ENCODE assay signal across 16 cellular contexts in genomic region chr11:44763111-44763820, GRCh38. TPM values are rescaled to one million over a fixed set of nuclear protein-coding genes. Genes with fewer than 3 reads are reported as not detected.
A peak's percentile ranks its signal among the peaks of the same experiment; 100 is the strongest.
DNase-seq lines count a peak whose midpoint lies in the region; ATAC-seq and TF ChIP-seq lines count a peak whose summit lies in the region.
"Had no signal": no experiment of that assay in that cellular context is flagged by ENCODE, and none has a peak within 500 bp of the region (broad histone marks: within the 10 kb centered on the region; RNA-seq: fewer than 3 reads in every experiment).

No MANE protein-coding gene starts in this region.

- no peak overlapping the region for H3K27ac Mint-ChIP-seq in activated naive CD8-positive, alpha-beta T cell treated with anti-CD3 and anti-CD28 coated beads, Interleukin-2, amount 50 U/mL, for 24 hours
- no peak overlapping the region for H3K27ac Mint-ChIP-seq in activated naive CD8-positive, alpha-beta T cell treated with anti-CD3 and anti-CD28 coated beads for 36 hours
- H3K27ac Mint-ChIP-seq: T-helper 17 cell had no signal

- peaks cover 6% of the 10 kb centered on the region for H3K9me3 Mint-ChIP-seq in activated naive CD8-positive, alpha-beta T cell treated with anti-CD3 and anti-CD28 coated beads, Interleukin-2, amount 50 U/mL, for 24 hours
- peaks cover 6% of the 10 kb centered on the region for H3K9me3 Mint-ChIP-seq in activated naive CD8-positive, alpha-beta T cell treated with anti-CD3 and anti-CD28 coated beads for 36 hours

- H3K27me3 Mint-ChIP-seq in activated naive CD8-positive, alpha-beta T cell treated with anti-CD3 and anti-CD28 coated beads, Interleukin-2, amount 50 U/mL, for 24 hours = peaks cover 3% of the 10 kb centered on the region
- H3K27me3 Mint-ChIP-seq in activated naive CD8-positive, alpha-beta T cell treated with anti-CD3 and anti-CD28 coated beads for 36 hours = no peaks in the 10 kb centered on the region
- H3K27me3 Mint-ChIP-seq: T-helper 17 cell had no signal

- H3K9ac ChIP-seq in stomach smooth muscle (ENCODE audit: low read length in 2 of 2) = no peak overlapping the region

- no peaks in the 10 kb centered on the region for H3K36me3 Mint-ChIP-seq in activated naive CD8-positive, alpha-beta T cell treated with anti-CD3 and anti-CD28 coated beads, Interleukin-2, amount 50 U/mL, for 24 hours (ENCODE audit: low read depth)
- peaks cover 4% of the 10 kb centered on the region for H3K36me3 Mint-ChIP-seq in activated naive CD8-positive, alpha-beta T cell treated with anti-CD3 and anti-CD28 coated beads for 36 hours

- H3K27ac ChIP-seq in brain microvascular endothelial cell (no peak overlapping the region), stomach smooth muscle (ENCODE audit: low read length) (peak overlapping the region; percentile 98)
- H3K27ac ChIP-seq: skin epidermis had no signal

- no peak overlapping the region for H3K4me3 Mint-ChIP-seq in activated naive CD8-positive, alpha-beta T cell treated with anti-CD3 and anti-CD28 coated beads, Interleukin-2, amount 50 U/mL, for 24 hours
- H3K4me3 Mint-ChIP-seq in activated naive CD8-positive, alpha-beta T cell treated with anti-CD3 and anti-CD28 coated beads for 36 hours = no peak overlapping the region
- H3K4me3 Mint-ChIP-seq: T-helper 17 cell had no signal

- peaks cover 12% of the 10 kb centered on the region for H3K4me1 Mint-ChIP-seq in activated naive CD8-positive, alpha-beta T cell treated with anti-CD3 and anti-CD28 coated beads, Interleukin-2, amount 50 U/mL, for 24 hours
- peaks cover 6% of the 10 kb centered on the region for H3K4me1 Mint-ChIP-seq in activated naive CD8-positive, alpha-beta T cell treated with anti-CD3 and anti-CD28 coated beads for 36 hours

- DNase-seq in activated naive CD8-positive, alpha-beta T cell treated with anti-CD3 and anti-CD28 coated beads, Interleukin-2, amount 50 U/mL, for 24 hours = no peak
- no peak for DNase-seq in activated naive CD8-positive, alpha-beta T cell treated with anti-CD3 and anti-CD28 coated beads for 36 hours
- DNase-seq in brain microvascular endothelial cell = peak; percentile 32
- DNase-seq in kidney epithelial cell (ENCODE audit: low read depth) = peak; percentile 19
- no peak for DNase-seq in posterior vena cava (ENCODE audit: low spot score)
- no peak for DNase-seq in cerebellum (ENCODE audit: low spot score)
- no peak for DNase-seq in activated CD4-positive, CD25-positive, alpha-beta regulatory T cell (lab: John Stamatoyannopoulos, UW)
- DNase-seq: activated CD4-positive, alpha-beta T cell treated with anti-CD3 and anti-CD28 coated beads for 48 hours; activated T-cell treated with anti-CD3 and anti-CD28 coated beads, Interleukin-2, amount 50 U/mL, for 1 hour; effector memory CD4-positive, alpha-beta T cell; NCI-H187 treated with DMSO at 0.1 percent for 48 hours; RPMI8226; T-helper 17 cell had no signal

- intact Hi-C loops in posterior vena cava (cut with DNase I) = no loop called here

- H3K4me1 ChIP-seq in stomach smooth muscle (ENCODE audit: control insufficient read depth, insufficient read depth, low read length) = peaks cover 78% of the 10 kb centered on the region

- no peak for TF ChIP-seq CTCF in brain microvascular endothelial cell (IDR thresholded peaks at IDR 0.05; ENCODE audit: low read depth, low read length, missing control alignments)
- TF ChIP-seq CTCF in kidney epithelial cell (IDR thresholded peaks at IDR 0.05; ENCODE audit: insufficient read depth, low read length, poor library complexity, severe bottlenecking) = no peak

- ATAC-seq in activated naive CD8-positive, alpha-beta T cell treated with anti-CD3 and anti-CD28 coated beads, Interleukin-2, amount 50 U/mL, for 24 hours = peak; percentile 31
- ATAC-seq: left lobe of liver, T-helper 17 cell had no signal

- no peak overlapping the region for H3K4me3 ChIP-seq in brain microvascular endothelial cell (ENCODE audit: low read depth, low read length)
- H3K4me3 ChIP-seq in kidney epithelial cell (ENCODE audit: low read depth, low read length) = no peak overlapping the region
- no peak overlapping the region for H3K4me3 ChIP-seq in stomach smooth muscle (ENCODE audit: low read length in 2 of 2)
- H3K4me3 ChIP-seq: skin epidermis had no signal

- in situ Hi-C loops in brain microvascular endothelial cell (cut with HindIII; ENCODE audit: low pct_ligation_motif_present, low sequenced_read_pairs) = no loop called here

- H3K9me3 ChIP-seq in stomach smooth muscle (ENCODE audit: control insufficient read depth in 2 of 2, low read length in 2 of 2) = peaks cover 0 to 4% of the 10 kb centered on the region in 2 donors

- H3K36me3 ChIP-seq in brain microvascular endothelial cell (replicated peaks) = no peaks in the 10 kb centered on the region
- no peaks in the 10 kb centered on the region for H3K36me3 ChIP-seq in kidney epithelial cell (ENCODE audit: control insufficient read depth, insufficient read depth, low read length)
- H3K36me3 ChIP-seq in stomach smooth muscle (ENCODE audit: control insufficient read depth in 2 of 2, insufficient read depth in 2 of 2, low read length in 2 of 2) = peaks cover 3 to 8% of the 10 kb centered on the region in 2 donors

- H3K27me3 ChIP-seq in brain microvascular endothelial cell (replicated peaks) (no peaks in the 10 kb centered on the region), kidney epithelial cell (ENCODE audit: control insufficient read depth, insufficient read depth, low read length) (no peaks in the 10 kb centered on the region), stomach smooth muscle (ENCODE audit: control insufficient read depth in 1 of 2, insufficient read depth in 2 of 2, low read length in 2 of 2) (no peaks in the 10 kb centered on the region)

RNA-seq across cellular contexts. Expression of gene TSPAN18, which starts 36.5 kb away (rescaled TPM):
- 1 to 10 TPM in 1 of 2 experiments, under 1 TPM in 1; 0.52 to 1.2 TPM for total RNA-seq in activated naive CD8-positive, alpha-beta T cell treated with anti-CD3 and anti-CD28 coated beads for 36 hours
- total RNA-seq in kidney epithelial cell = 4.7 and 5.2 TPM in 2 replicates
- total RNA-seq in posterior vena cava = 10 to 100 TPM; 41.4 to 65.8 TPM
- total RNA-seq in cerebellum = 31.9 TPM

Comparison
In these comparisons a context has a peak if more than half of its experiments do, and no peak if none do; other contexts are left out.
1. DNase-seq: peak in brain microvascular endothelial cell (single experiment) and kidney epithelial cell (single experiment); none in activated naive CD8-positive, alpha-beta T cell treated with anti-CD3 and anti-CD28 coated beads, Interleukin-2, amount 50 U/mL, for 24 hours (single experiment), activated naive CD8-positive, alpha-beta T cell treated with anti-CD3 and anti-CD28 coated beads for 36 hours (single experiment), posterior vena cava (single experiment), cerebellum (single experiment) and activated CD4-positive, CD25-positive, alpha-beta regulatory T cell (0 of 4).